ENCODE assay signal across 13 cellular contexts in genomic region chr4:15402146-15402545, GRCh38. TPM values are rescaled to one million over a fixed set of nuclear protein-coding genes. Genes with fewer than 3 reads are reported as not detected.
A peak's percentile ranks its signal among the peaks of the same experiment; 100 is the strongest.
DNase-seq lines count a peak whose midpoint lies in the region; ATAC-seq, FAIRE-seq and TF ChIP-seq lines count a peak whose summit lies in the region.
"Had no signal": no experiment of that assay in that cellular context is flagged by ENCODE, and none has a peak within 500 bp of the region (broad histone marks: within the 10 kb centered on the region; RNA-seq: fewer than 3 reads in every experiment).

No MANE protein-coding gene starts in this region.

- TF ChIP-seq CTCF in astrocyte (IDR thresholded peaks at IDR 0.05; ENCODE audit: insufficient read depth, low read depth, low read length) (no peak), lung (IDR thresholded peaks at IDR 0.05; ENCODE audit: control extremely low read depth, extremely low read depth) (no peak), vagina (IDR thresholded peaks at IDR 0.05) (no peak), D721Med (IDR thresholded peaks at IDR 0.05; ENCODE audit: insufficient read depth, missing control alignments) (no peak), GM13976 (IDR thresholded peaks at IDR 0.05; ENCODE audit: borderline replicate concordance, control extremely low read depth, extremely low read depth, insufficient read depth, missing control alignments) (no peak)

- intact Hi-C loops in vagina (cut with DNase I): no loop called here

- H3K4me3 ChIP-seq in astrocyte (ENCODE audit: insufficient read depth, low read depth, low read length): no peak overlapping the region
- no peak overlapping the region for H3K4me3 ChIP-seq in lung
- no peak overlapping the region for H3K4me3 ChIP-seq in vagina
- H3K4me3 ChIP-seq: Peyer's patch had no signal

- H3K4me3 Mint-ChIP-seq in activated naive CD8-positive, alpha-beta T cell: no peak overlapping the region
- no peak overlapping the region for H3K4me3 Mint-ChIP-seq in activated naive CD8-positive, alpha-beta T cell treated with anti-CD3 and anti-CD28 coated beads, Interleukin-2, amount 50 U/mL, for 24 hours
- H3K4me3 Mint-ChIP-seq in astrocyte (ENCODE audit: unreplicated experiment): no peak overlapping the region
- H3K4me3 Mint-ChIP-seq: WTC11 had no signal

- H4K20me1 ChIP-seq in astrocyte (ENCODE audit: insufficient read depth, low read length): no peaks in the 10 kb centered on the region

- H3K9me3 ChIP-seq in astrocyte (ENCODE audit: insufficient read depth, low read depth, low read length) (no peaks in the 10 kb centered on the region), lung (ENCODE audit: control insufficient read depth in 2 of 2, insufficient read depth in 1 of 2, low read length in 1 of 2) (no peaks in the 10 kb centered on the region), vagina (no peaks in the 10 kb centered on the region)
- H3K9me3 ChIP-seq: Peyer's patch had no signal

- no peaks in the 10 kb centered on the region for H3K9me3 Mint-ChIP-seq in activated naive CD8-positive, alpha-beta T cell (ENCODE audit: low read depth)
- no peaks in the 10 kb centered on the region for H3K9me3 Mint-ChIP-seq in activated naive CD8-positive, alpha-beta T cell treated with anti-CD3 and anti-CD28 coated beads, Interleukin-2, amount 50 U/mL, for 24 hours
- no peaks in the 10 kb centered on the region for H3K9me3 Mint-ChIP-seq in astrocyte (ENCODE audit: unreplicated experiment)
- H3K9me3 Mint-ChIP-seq: WTC11 had no signal

- no peak overlapping the region for H3K4me2 ChIP-seq in astrocyte (ENCODE audit: low read length)

- TF ChIP-seq POLR2A in vagina (IDR thresholded peaks at IDR 0.05) (no peak), erythroblast (IDR thresholded peaks at IDR 0.05; ENCODE audit: low read length) (no peak)

- peaks cover 11% of the 10 kb centered on the region for H3K4me1 ChIP-seq in astrocyte (ENCODE audit: insufficient read depth, low read length)
- peaks cover 8 to 14% of the 10 kb centered on the region in 2 donors for H3K4me1 ChIP-seq in lung (ENCODE audit: control insufficient read depth in 2 of 2, insufficient read depth in 2 of 2, low read length in 2 of 2)
- peaks cover 57% of the 10 kb centered on the region for H3K4me1 ChIP-seq in vagina

- peak overlapping the region; percentile 84 for H3K27ac Mint-ChIP-seq in activated naive CD8-positive, alpha-beta T cell
- no peak overlapping the region for H3K27ac Mint-ChIP-seq in activated naive CD8-positive, alpha-beta T cell treated with anti-CD3 and anti-CD28 coated beads, Interleukin-2, amount 50 U/mL, for 24 hours
- peak overlapping the region; percentile 79 for H3K27ac Mint-ChIP-seq in astrocyte (ENCODE audit: unreplicated experiment)

- H3K9ac ChIP-seq in astrocyte (ENCODE audit: low read length): no peak overlapping the region

- H3K27me3 Mint-ChIP-seq in activated naive CD8-positive, alpha-beta T cell: no peaks in the 10 kb centered on the region
- no peaks in the 10 kb centered on the region for H3K27me3 Mint-ChIP-seq in activated naive CD8-positive, alpha-beta T cell treated with anti-CD3 and anti-CD28 coated beads, Interleukin-2, amount 50 U/mL, for 24 hours
- H3K27me3 Mint-ChIP-seq in astrocyte (ENCODE audit: low read depth, unreplicated experiment): peaks cover 3% of the 10 kb centered on the region

- H3K27me3 ChIP-seq in astrocyte (ENCODE audit: insufficient read depth, low read length): no peaks in the 10 kb centered on the region
- no peaks in the 10 kb centered on the region for H3K27me3 ChIP-seq in lung (ENCODE audit: control insufficient read depth, insufficient read depth)
- H3K27me3 ChIP-seq in vagina: no peaks in the 10 kb centered on the region
- H3K27me3 ChIP-seq: Peyer's patch had no signal

- H3K36me3 ChIP-seq in astrocyte (ENCODE audit: insufficient read depth, low read length): no peaks in the 10 kb centered on the region
- no peaks in the 10 kb centered on the region for H3K36me3 ChIP-seq in lung (ENCODE audit: control insufficient read depth in 2 of 2, insufficient read depth in 2 of 2, low read length in 2 of 2)
- H3K36me3 ChIP-seq in vagina: no peaks in the 10 kb centered on the region
- H3K36me3 ChIP-seq: Peyer's patch had no signal

- FAIRE-seq in astrocyte (lab: Jason Lieb, UNC) (peak; percentile 92), D721Med (lab: Jason Lieb, UNC) (no peak)

- no peaks in the 10 kb centered on the region for H3K36me3 Mint-ChIP-seq in activated naive CD8-positive, alpha-beta T cell
- no peaks in the 10 kb centered on the region for H3K36me3 Mint-ChIP-seq in activated naive CD8-positive, alpha-beta T cell treated with anti-CD3 and anti-CD28 coated beads, Interleukin-2, amount 50 U/mL, for 24 hours (ENCODE audit: low read depth)
- H3K36me3 Mint-ChIP-seq in astrocyte (ENCODE audit: low read depth, unreplicated experiment): peaks cover 2% of the 10 kb centered on the region
- H3K36me3 Mint-ChIP-seq: WTC11 had no signal

- 58 to 78% methylated on average over 2 of the region's 2 CpGs for WGBS in lung, 2 donors

- ATAC-seq in activated naive CD8-positive, alpha-beta T cell treated with anti-CD3 and anti-CD28 coated beads, Interleukin-2, amount 50 U/mL, for 24 hours: no peak
- ATAC-seq in lung (ENCODE audit: insufficient read depth, low FRiP score): peak; percentile 53
- ATAC-seq: right cardiac atrium, WTC11 had no signal

- peaks cover 43% of the 10 kb centered on the region for H3K4me1 Mint-ChIP-seq in activated naive CD8-positive, alpha-beta T cell (ENCODE audit: low read depth)
- peaks cover 36% of the 10 kb centered on the region for H3K4me1 Mint-ChIP-seq in activated naive CD8-positive, alpha-beta T cell treated with anti-CD3 and anti-CD28 coated beads, Interleukin-2, amount 50 U/mL, for 24 hours
- peaks cover 35% of the 10 kb centered on the region for H3K4me1 Mint-ChIP-seq in astrocyte (ENCODE audit: low read depth, unreplicated experiment)

- in situ Hi-C loops in GM13976 (cut with MboI; ENCODE audit: low sequenced_read_pairs, unreplicated experiment): no loop called here

- no peak for DNase-seq in activated naive CD8-positive, alpha-beta T cell treated with anti-CD3 and anti-CD28 coated beads, Interleukin-2, amount 50 U/mL, for 24 hours
- peak; percentile 36 for DNase-seq in astrocyte (ENCODE audit: low read depth)
- DNase-seq in lung (ENCODE audit: low spot score): no peak
- DNase-seq in vagina (ENCODE audit: extremely low spot score in 2 of 2): no peak
- no peak for DNase-seq in D721Med (ENCODE audit: insufficient read length, low spot score)
- no peak for DNase-seq in erythroblast (lab: John Stamatoyannopoulos, UW)
- no peak for DNase-seq in GM13976 (ENCODE audit: low spot score)
- DNase-seq: C1 segment of cervical spinal cord, NCI-H1930, Peyer's patch, right cardiac atrium had no signal

- H3K27ac ChIP-seq in astrocyte (ENCODE audit: low read depth, low read length): peak overlapping the region; percentile 27
- no peak overlapping the region for H3K27ac ChIP-seq in lung (ENCODE audit: low read depth in 1 of 2, low read length in 1 of 2)
- peak overlapping the region; percentile 62 for H3K27ac ChIP-seq in vagina

- no peaks in the 10 kb centered on the region for H3K79me2 ChIP-seq in astrocyte (ENCODE audit: insufficient read depth, low read length)

- no peak overlapping the region for H2AFZ ChIP-seq in astrocyte (ENCODE audit: low read depth, low read length)

RNA-seq across cellular contexts. Expression of gene C1QTNF7, which starts 25.7 kb away (rescaled TPM):
- total RNA-seq in astrocyte: not detected in 2 replicates
- total RNA-seq in lung: 10 to 100 TPM in 1 of 2 donors, 1 to 10 TPM in 1; 3.1 to 10.5 TPM
- 1 to 10 TPM in 1 of 2 donors, under 1 TPM in 1; 0.38 to 1.6 TPM for polyA plus RNA-seq in lung
- total RNA-seq in vagina: 12.0 TPM

Comparison
In these comparisons a context has a peak if more than half of its experiments do, and no peak if none do; other contexts are left out.
1. H3K27ac ChIP-seq: peak in astrocyte (single experiment) and vagina (single experiment); none in lung (0 of 2).